Comparison of ENCODE assay signal across 8 cellular contexts in genomic region chr17:35046740-35047283, GRCh38. TPM values are rescaled to one million over a fixed set of nuclear protein-coding genes. Genes with fewer than 3 reads are reported as not detected.
DNase-seq lines count a peak whose midpoint lies in the region; TF ChIP-seq lines count a peak whose summit lies in the region.

No MANE protein-coding gene starts in this region.

- H3K27ac ChIP-seq in brain microvascular endothelial cell = no peak overlapping the region
- H3K27ac ChIP-seq in trophoblast cell (ENCODE audit: low read depth, low read length) = no peak overlapping the region

- H2AFZ ChIP-seq in trophoblast cell (ENCODE audit: insufficient read depth, low read length, poor library complexity) = no peak overlapping the region

- no peaks in the 10 kb centered on the region for H3K9me3 ChIP-seq in trophoblast cell (ENCODE audit: insufficient read depth, low read depth, low read length)

- POLR2A ChIA-PET in HEK293T (lab: Yijun Ruan, JAX) = interaction anchor here (1.0 to 1.7 kb wide), 2 partner anchors 17 to 56 kb away, joined by 4 to 11 read pairs; partner anchors contain the start of gene RFFL

- H3K4ac ChIP-seq in trophoblast cell (ENCODE audit: low read depth, low read length) = no peak overlapping the region

- H3K18ac ChIP-seq in trophoblast cell (ENCODE audit: low read length) = no peak overlapping the region

- TF ChIP-seq CTCF in brain microvascular endothelial cell (IDR thresholded peaks at IDR 0.05; ENCODE audit: low read depth, low read length, missing control alignments) = no peak

- no peak overlapping the region for H2AK5ac ChIP-seq in trophoblast cell (ENCODE audit: low read length)

- H3K36me3 ChIP-seq in brain microvascular endothelial cell (replicated peaks) (no peaks in the 10 kb centered on the region), trophoblast cell (ENCODE audit: control insufficient read depth in 1 of 2, insufficient read depth in 2 of 2, low read length in 2 of 2) (no peaks in the 10 kb centered on the region)

- H4K12ac ChIP-seq in trophoblast cell (ENCODE audit: low read depth, low read length) = no peak overlapping the region

- H3K79me1 ChIP-seq in trophoblast cell (ENCODE audit: low read length) = no peaks in the 10 kb centered on the region

- no peak overlapping the region for H3K4me2 ChIP-seq in trophoblast cell (ENCODE audit: low read length)

- H3K27me3 ChIP-seq in brain microvascular endothelial cell (replicated peaks) (no peaks in the 10 kb centered on the region), trophoblast cell (ENCODE audit: insufficient read depth, low read length) (no peaks in the 10 kb centered on the region)

- DNase-seq in Caki2 (ENCODE audit: low read depth) (peak; percentile 75), HEK293T (ENCODE audit: extremely low spot score) (peak; percentile 30), T-helper 1 cell (peak; percentile 13 to 86 (median 40)), brain microvascular endothelial cell (peak; percentile 31), trophoblast cell (peak in 1 of 2 donors; percentile 22), iPS-NIHi7 (ENCODE audit: extremely low spot score) (no peak), dedifferentiated amniotic fluid mesenchymal stem cell (ENCODE audit: extremely low spot score) (no peak), COLO668 (lab: John Stamatoyannopoulos, UW; ENCODE audit: unreplicated experiment) (no peak)

- no peaks in the 10 kb centered on the region for H3K79me2 ChIP-seq in trophoblast cell (ENCODE audit: control insufficient read depth, insufficient read depth, low read length, poor library complexity)

- no peak overlapping the region for H2BK120ac ChIP-seq in trophoblast cell (ENCODE audit: insufficient read depth, low read length, poor library complexity)

- peaks cover 3 to 6% of the 10 kb centered on the region in 2 experiments for H3K4me1 ChIP-seq in trophoblast cell (ENCODE audit: control insufficient read depth in 1 of 2, insufficient read depth in 2 of 2, low read length in 2 of 2)

- no peak overlapping the region for H4K91ac ChIP-seq in trophoblast cell (ENCODE audit: low read depth, low read length)

- WGBS in trophoblast cell (ENCODE audit: extremely low coverage, insufficient coverage, insufficient read length) = no CpG with 5 or more reads among the region's 5 CpGs

- no peak overlapping the region for H3K9ac ChIP-seq in trophoblast cell (ENCODE audit: low read length)

- H2BK5ac ChIP-seq in trophoblast cell (ENCODE audit: low read depth, low read length, poor library complexity) = no peak overlapping the region

- H3K14ac ChIP-seq in trophoblast cell (ENCODE audit: low read length) = no peak overlapping the region

- peak overlapping the region; percentile 19 for H4K8ac ChIP-seq in trophoblast cell (ENCODE audit: low read depth, low read length)

- CTCF ChIA-PET in HEK293T (lab: Yijun Ruan, JAX) = no interaction called here

- H2BK12ac ChIP-seq in trophoblast cell (ENCODE audit: low read length) = no peak overlapping the region

- no peak overlapping the region for H3K4me3 ChIP-seq in brain microvascular endothelial cell (ENCODE audit: low read depth, low read length)
- no peak overlapping the region for H3K4me3 ChIP-seq in trophoblast cell (ENCODE audit: low read depth, low read length)

- in situ Hi-C loops in Caki2 (cut with HindIII; ENCODE audit: low pct_unique_long_range_greater_than_20kb, low sequenced_read_pairs) = no loop called here
- in situ Hi-C loops in brain microvascular endothelial cell (cut with HindIII; ENCODE audit: low pct_ligation_motif_present, low sequenced_read_pairs) = no loop called here

- no peak overlapping the region for H3K23ac ChIP-seq in trophoblast cell (ENCODE audit: low read length)

TF ChIP-seq in HEK293T, 16 proteins besides CTCF, POLR2A, EP300 and RAD21:
- TF ChIP-seq L3MBTL2 (conservative IDR thresholded peaks at IDR 0.05) = no peak
- TF ChIP-seq SUZ12 (IDR thresholded peaks at IDR 0.05) = no peak
- TF ChIP-seq HDGF (IDR thresholded peaks at IDR 0.05; ENCODE audit: borderline replicate concordance) = no peak
- TF ChIP-seq SP1 (IDR thresholded peaks at IDR 0.05) = no peak
- no peak for TF ChIP-seq FOXM1 (IDR thresholded peaks at IDR 0.05; ENCODE audit: borderline replicate concordance)
- no peak for TF ChIP-seq PKNOX1 (IDR thresholded peaks at IDR 0.05)
- no peak for TF ChIP-seq FOXK2 (IDR thresholded peaks at IDR 0.05)
- TF ChIP-seq ELF4 (IDR thresholded peaks at IDR 0.05) = no peak
- no peak for TF ChIP-seq CTBP1 (IDR thresholded peaks at IDR 0.05; ENCODE audit: borderline replicate concordance)
- TF ChIP-seq ZNF384 (IDR thresholded peaks at IDR 0.05) = no peak
- TF ChIP-seq FOXA1 (IDR thresholded peaks at IDR 0.05) = no peak
- TF ChIP-seq ARNT (IDR thresholded peaks at IDR 0.05) = no peak
- no peak for TF ChIP-seq LEF1 (IDR thresholded peaks at IDR 0.05; ENCODE audit: borderline replicate concordance)
- TF ChIP-seq NFRKB (IDR thresholded peaks at IDR 0.05) = no peak
- no peak for TF ChIP-seq BHLHE40 (IDR thresholded peaks at IDR 0.05; ENCODE audit: borderline replicate concordance)
- TF ChIP-seq TARDBP (IDR thresholded peaks at IDR 0.05) = no peak

RNA-seq across cellular contexts. Expression of gene RFFL, which starts 16.7 kb away (rescaled TPM):
- total RNA-seq in Caki2 (2014; rRNA removed; shearing (Covaris generic); ENCODE audit: low replicate concordance) = 75.3 and 76.0 TPM in 2 replicates
- 6.5 and 7.2 TPM in 2 replicates for polyA plus RNA-seq in trophoblast cell (2013)

Comparison
In these comparisons a context has a peak if more than half of its experiments do, and no peak if none do; other contexts are left out.
1. DNase-seq: peak in Caki2 (single experiment), HEK293T (single experiment), T-helper 1 cell (5 of 5) and brain microvascular endothelial cell (single experiment); none in iPS-NIHi7 (single experiment), dedifferentiated amniotic fluid mesenchymal stem cell (single experiment) and COLO668 (single experiment).